ENCODE assay signal across 14 cellular contexts in the genomic region with DNA sequence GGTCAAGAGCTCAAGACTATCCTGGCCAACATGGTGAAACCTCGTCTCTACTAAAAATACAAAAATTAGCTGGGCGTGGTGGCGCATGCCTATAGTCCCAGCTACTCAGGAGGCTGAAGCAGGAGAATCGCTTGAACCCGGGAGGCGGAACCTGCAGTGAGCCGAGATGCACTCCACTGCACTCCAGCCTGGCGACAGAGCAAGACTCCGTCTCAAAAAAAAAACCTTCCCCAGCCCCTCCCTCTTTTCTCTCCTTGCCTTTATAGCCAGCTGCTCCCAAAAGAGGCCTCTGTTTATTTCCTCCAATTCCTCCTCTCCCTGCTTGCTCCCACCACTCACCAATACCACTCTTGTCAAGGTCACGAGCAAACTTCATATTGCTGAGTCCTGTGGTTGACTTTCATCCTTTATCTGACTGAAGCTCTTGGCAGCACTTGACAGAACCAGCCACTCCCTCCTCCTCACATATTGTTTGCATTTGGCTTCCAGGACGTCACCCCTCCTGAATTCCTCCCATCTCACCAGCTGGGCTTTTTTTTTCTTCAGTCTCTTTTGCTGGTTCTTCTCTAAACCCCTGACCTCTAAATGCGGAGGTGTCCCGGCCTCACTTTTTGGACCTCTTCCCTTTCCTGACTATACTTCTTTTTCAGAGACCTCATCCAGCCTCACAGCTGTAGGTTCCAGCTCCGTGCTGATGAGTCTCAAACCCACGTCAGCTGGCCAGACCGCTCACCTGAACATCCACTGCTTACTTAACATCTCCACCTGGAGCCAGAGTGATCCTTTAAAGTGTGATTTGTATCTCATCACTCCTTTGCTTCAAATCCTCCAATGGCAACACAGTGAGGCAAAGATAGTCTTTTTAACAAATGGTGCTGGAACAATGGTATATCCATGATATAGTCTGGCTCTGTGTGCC.
DNase-seq lines count a peak whose midpoint lies in the region; FAIRE-seq and TF ChIP-seq lines count a peak whose summit lies in the region.
"Had no signal": no experiment of that assay in that cellular context is flagged by ENCODE, and none has a peak within 500 bp of the region (broad histone marks: within the 10 kb centered on the region; RNA-seq: fewer than 3 reads in every experiment).

No MANE protein-coding gene starts in this region.

- no peak overlapping the region for H3K4me3 ChIP-seq in osteoblast (ENCODE audit: insufficient read depth, low read length)
- H3K4me3 ChIP-seq in MM.1S (ENCODE audit: low read length), result no peak overlapping the region
- H3K4me3 ChIP-seq: testis had no signal

- H3K27ac ChIP-seq in osteoblast (ENCODE audit: low read depth, low read length), result no peak overlapping the region
- H3K27ac ChIP-seq in MM.1S (ENCODE audit: low read length), result no peak overlapping the region
- H3K27ac ChIP-seq: 22Rv1, testis had no signal

- peak; percentile 6 for DNase-seq in DMS 273 (lab: John Stamatoyannopoulos, UW; ENCODE audit: unreplicated experiment)
- DNase-seq in DMS 273 treated with DMSO at 0.1 percent for 48 hours (lab: John Stamatoyannopoulos, UW), result no peak
- DNase-seq in NCI-H2029 treated with DMSO at 0.1 percent for 48 hours (lab: John Stamatoyannopoulos, UW), result peak; percentile 41
- DNase-seq in osteoblast (ENCODE audit: insufficient read length, low spot score, missing footprints), result peak; percentile 39
- DNase-seq in NCI-H526 (lab: John Stamatoyannopoulos, UW), result no peak
- no peak for DNase-seq in HEK293T (ENCODE audit: extremely low spot score)
- no peak for DNase-seq in MM.1S
- DNase-seq: cerebellar nuclear complex; NCI-H446 treated with DMSO at 0.1 percent for 48 hours; stimulated activated CD4-positive, alpha-beta T cell treated with anti-CD3 and anti-CD28 coated beads, Interleukin-1b, Interleukin-23, amount 100 ng/mL, for 48 hours; testis had no signal

- H4K20me1 ChIP-seq in osteoblast (ENCODE audit: insufficient read depth, low read length), result no peaks in the 10 kb centered on the region
- no peaks in the 10 kb centered on the region for H4K20me1 ChIP-seq in MM.1S (ENCODE audit: insufficient read depth, low read length)

- POLR2A ChIA-PET in HEK293T (lab: Yijun Ruan, JAX), result no interaction called here

- no peaks in the 10 kb centered on the region for H3K36me3 ChIP-seq in osteoblast (ENCODE audit: insufficient read depth, low read length)
- H3K36me3 ChIP-seq in MM.1S (replicated peaks; ENCODE audit: insufficient read depth, low read length), result no peaks in the 10 kb centered on the region

- H3K27me3 ChIP-seq in osteoblast (ENCODE audit: insufficient read depth, low read length) (no peaks in the 10 kb centered on the region), MM.1S (replicated peaks; ENCODE audit: insufficient read depth, low read length) (no peaks in the 10 kb centered on the region)
- H3K27me3 ChIP-seq: testis had no signal

- no peaks in the 10 kb centered on the region for H3F3A ChIP-seq in MM.1S (ENCODE audit: insufficient read depth, low read length)

- H3K9ac ChIP-seq in MM.1S (ENCODE audit: low read length), result no peak overlapping the region

- peak; percentile 86 for FAIRE-seq in endometrium (lab: Jason Lieb, UNC)
- FAIRE-seq: GM19239 had no signal

- H3K4me2 ChIP-seq in osteoblast (ENCODE audit: insufficient read depth, low read length) (no peak overlapping the region), MM.1S (ENCODE audit: low read depth, low read length) (no peak overlapping the region)

- no peaks in the 10 kb centered on the region for H3K79me2 ChIP-seq in osteoblast (ENCODE audit: insufficient read depth, low read length)
- H3K79me2 ChIP-seq in MM.1S (ENCODE audit: low read length), result no peaks in the 10 kb centered on the region

- no peaks in the 10 kb centered on the region for H3K9me3 ChIP-seq in osteoblast (ENCODE audit: low read depth, low read length)
- no peaks in the 10 kb centered on the region for H3K9me3 ChIP-seq in MM.1S (replicated peaks; ENCODE audit: insufficient read depth, low read length)
- H3K9me3 ChIP-seq: testis had no signal

- CTCF ChIA-PET in HEK293T (lab: Yijun Ruan, JAX), result no interaction called here

- H3K9me2 ChIP-seq in MM.1S (replicated peaks; ENCODE audit: insufficient read depth, low read length), result no peaks in the 10 kb centered on the region

- TF ChIP-seq CTCF in osteoblast (IDR thresholded peaks at IDR 0.05; ENCODE audit: extremely low read depth, low read depth, low read length) (no peak), MM.1S (IDR thresholded peaks at IDR 0.05; ENCODE audit: low read length) (no peak)

- H2AFZ ChIP-seq in osteoblast (ENCODE audit: low read length), result peak overlapping the region; percentile 22
- no peak overlapping the region for H2AFZ ChIP-seq in MM.1S (ENCODE audit: low read length)

- no peaks in the 10 kb centered on the region for H3K4me1 ChIP-seq in osteoblast (ENCODE audit: insufficient read depth, low read length)
- no peaks in the 10 kb centered on the region for H3K4me1 ChIP-seq in MM.1S (ENCODE audit: low read length)
- H3K4me1 ChIP-seq: testis had no signal

TF ChIP-seq in HEK293T, 16 proteins besides CTCF, POLR2A, EP300 and RAD21:
- TF ChIP-seq CTBP1 (IDR thresholded peaks at IDR 0.05; ENCODE audit: borderline replicate concordance) (no peak), SP1 (IDR thresholded peaks at IDR 0.05) (no peak), HDGF (IDR thresholded peaks at IDR 0.05; ENCODE audit: borderline replicate concordance) (no peak), ELF4 (IDR thresholded peaks at IDR 0.05) (no peak), L3MBTL2 (conservative IDR thresholded peaks at IDR 0.05) (no peak), FOXK2 (IDR thresholded peaks at IDR 0.05) (no peak)

Comparison
In these comparisons a context has a peak if more than half of its experiments do, and no peak if none do; other contexts are left out.
1. DNase-seq: peak in DMS 273 (single experiment), NCI-H2029 treated with DMSO at 0.1 percent for 48 hours (single experiment) and osteoblast (single experiment); none in DMS 273 treated with DMSO at 0.1 percent for 48 hours (single experiment), NCI-H526 (0 of 2), HEK293T (single experiment) and MM.1S (single experiment).